Comparison of ENCODE assay signal across 8 cellular contexts in the genomic region with DNA sequence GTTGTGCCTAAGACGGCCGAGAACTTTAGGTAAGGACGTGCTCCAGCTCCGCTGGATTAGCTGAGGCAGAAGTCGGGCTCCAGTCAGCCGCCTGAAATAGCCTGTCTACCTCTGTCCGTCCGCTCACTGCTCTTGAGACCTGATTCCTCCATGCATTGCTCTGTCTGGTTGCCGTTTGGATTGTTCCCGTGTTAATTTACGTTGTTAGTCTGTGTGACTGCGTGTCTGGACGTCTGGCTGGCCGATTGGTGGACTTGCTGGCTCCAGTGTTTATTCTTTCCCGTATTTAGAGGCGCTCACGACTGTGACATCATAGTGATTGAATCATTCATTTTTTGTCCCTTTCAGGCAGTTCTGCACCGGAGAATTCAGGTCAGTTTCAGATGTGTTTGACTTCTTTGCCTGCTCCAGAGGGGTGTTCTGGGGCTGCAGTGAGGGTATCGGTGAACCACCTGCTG. TPM values are rescaled to one million over a fixed set of nuclear protein-coding genes. Genes with fewer than 3 reads are reported as not detected.
DNase-seq lines count a peak whose midpoint lies in the region; TF ChIP-seq lines count a peak whose summit lies in the region.

No MANE protein-coding gene starts in this region.

- H2BK15ac ChIP-seq in mesenchymal stem cell (ENCODE audit: low read depth, poor library complexity, severe bottlenecking) = no peak overlapping the region

- TF ChIP-seq CTCF in GM06990 (IDR thresholded peaks at IDR 0.05; ENCODE audit: insufficient read depth, low read length, poor library complexity, severe bottlenecking) (no peak), mammary epithelial cell (conservative IDR thresholded peaks at IDR 0.05 in 1 of 2, IDR thresholded peaks at IDR 0.05 in 1 of 2; ENCODE audit: extremely low read depth in 1 of 2, insufficient read depth in 1 of 2, low read depth in 1 of 2, low read length in 2 of 2) (no peak)

- no peak overlapping the region for H4K91ac ChIP-seq in mesenchymal stem cell (ENCODE audit: low read length)

- H2AFZ ChIP-seq in mammary epithelial cell (ENCODE audit: low read depth, low read length) (peak overlapping the region; percentile 90), mesenchymal stem cell (ENCODE audit: low read depth, low read length) (peak overlapping the region; percentile 98)

- H3K4me2 ChIP-seq in mammary epithelial cell (ENCODE audit: insufficient read depth, low read depth, low read length) = peak overlapping the region; percentile 86
- H3K4me2 ChIP-seq in mesenchymal stem cell (ENCODE audit: low read length, poor library complexity, severe bottlenecking) = peak overlapping the region; percentile 69

- H3K4me1 Mint-ChIP-seq in IgD-negative memory B cell = peaks cover 15 to 32% (median 18%) of the 10 kb centered on the region in 3 donors

- H3K9ac ChIP-seq in mammary epithelial cell (ENCODE audit: insufficient read depth, low read length) = peak overlapping the region; percentile 76
- H3K9ac ChIP-seq in mesenchymal stem cell (ENCODE audit: low read length) = peak overlapping the region; percentile 90

- intact Hi-C loops in mammary epithelial cell (cut with micrococcal nuclease) = loop anchor here (1.0 kb wide), 2 partner anchors 22 to 315 kb away; no protein-coding TSS in a partner anchor
- intact Hi-C loops in posterior vena cava (cut with DNase I) = no loop called here

- peak overlapping the region; percentile 81 for H3K4me3 ChIP-seq in GM06990 (replicated peaks; ENCODE audit: low read depth, low read length)
- peak overlapping the region; percentile 47 to 86 (median 73) for H3K4me3 ChIP-seq in mammary epithelial cell (replicated peaks in 1 of 3; ENCODE audit: insufficient read depth in 1 of 3, low read depth in 2 of 3, low read length in 3 of 3)
- peak overlapping the region; percentile 74 to 96 for H3K4me3 ChIP-seq in mesenchymal stem cell (ENCODE audit: insufficient read depth in 1 of 2, low read depth in 1 of 2, low read length in 2 of 2)

- H3K27ac ChIP-seq in mammary epithelial cell (ENCODE audit: insufficient read depth, low read depth, low read length) (peak overlapping the region; percentile 42), mesenchymal stem cell (ENCODE audit: low read length, poor library complexity, severe bottlenecking) (no peak overlapping the region)

- H3K9me3 Mint-ChIP-seq in IgD-negative memory B cell = no peaks in the 10 kb centered on the region

- in situ Hi-C loops in mammary epithelial cell (cut with MboI; ENCODE audit: low sequenced_read_pairs in 2 of 2) = no loop called here

- H3K4me3 Mint-ChIP-seq in IgD-negative memory B cell = peak overlapping the region; percentile 98 to 99 (median 99)

- H2BK5ac ChIP-seq in mesenchymal stem cell (ENCODE audit: low read depth, low read length, poor library complexity, severe bottlenecking) = no peak overlapping the region

- H3K27me3 Mint-ChIP-seq in IgD-negative memory B cell = no peaks in the 10 kb centered on the region

- peaks cover 22% of the 10 kb centered on the region for H3K79me1 ChIP-seq in mesenchymal stem cell (replicated peaks; ENCODE audit: low read length, poor library complexity, severe bottlenecking)

- peak overlapping the region in 1 of 2 experiments; percentile 32 for H3K4ac ChIP-seq in mesenchymal stem cell (ENCODE audit: low read depth in 1 of 2, low read length in 2 of 2)

- peaks cover 2% of the 10 kb centered on the region for H3K36me3 Mint-ChIP-seq in IgD-negative memory B cell

- CTCF ChIA-PET in mammary epithelial cell (lab: Charles Lee; ENCODE audit: low non-redundant PET) = interaction anchor here (0.6 kb wide), 1 partner anchor 516 kb away, joined by 4 read pairs; no protein-coding TSS in a partner anchor

- H3K18ac ChIP-seq in mesenchymal stem cell (ENCODE audit: low read depth in 1 of 2, low read length in 2 of 2) = no peak overlapping the region

- peaks cover 38% of the 10 kb centered on the region for H3K79me2 ChIP-seq in mammary epithelial cell (ENCODE audit: insufficient read depth, low read length)

- dilution Hi-C loops in mammary epithelial cell (cut with HindIII; ENCODE audit: low sequenced_read_pairs) = no loop called here

- no peak overlapping the region for H2BK12ac ChIP-seq in mesenchymal stem cell (ENCODE audit: low read length in 2 of 2)

- H3K36me3 ChIP-seq in GM06990 (ENCODE audit: control insufficient read depth, insufficient read depth, low read length) (peaks cover 3% of the 10 kb centered on the region; the same call in 1 of the 2 replicates), mammary epithelial cell (ENCODE audit: insufficient read depth, low read length) (peaks cover 5% of the 10 kb centered on the region), mesenchymal stem cell (ENCODE audit: control insufficient read depth in 1 of 2, insufficient read depth in 2 of 2, low read depth in 1 of 2, low read length in 2 of 2) (peaks cover 4 to 26% of the 10 kb centered on the region in 2 experiments)

- WGBS in mammary epithelial cell (ENCODE audit: low coverage, missing lambda C conversion rate) = under 1% methylated on average over 19 of the region's 19 CpGs
- 8% methylated on average over 19 of the region's 19 CpGs for WGBS in mesenchymal stem cell

- no TSS peak for BruUV-seq in mammary epithelial cell (replicated peaks; lab: Mats Ljungman, UMichigan)

- H2BK120ac ChIP-seq in mesenchymal stem cell (ENCODE audit: low read depth, low read length) = no peak overlapping the region

- H4K8ac ChIP-seq in mesenchymal stem cell (ENCODE audit: low read length) = peak overlapping the region; percentile 76

- peak overlapping the region; percentile 91 to 95 (median 92) for H3K27ac Mint-ChIP-seq in IgD-negative memory B cell

- no peak overlapping the region for H3K23ac ChIP-seq in mesenchymal stem cell (ENCODE audit: low read length in 2 of 2)

- H3K9me3 ChIP-seq in mammary epithelial cell (replicated peaks; ENCODE audit: insufficient read depth, low read length) (no peaks in the 10 kb centered on the region), mesenchymal stem cell (ENCODE audit: control insufficient read depth, low read length) (no peaks in the 10 kb centered on the region)

- H3K14ac ChIP-seq in mesenchymal stem cell (ENCODE audit: low read length in 2 of 2) = no peak overlapping the region

- DNase-seq in GM06990 (ENCODE audit: extremely low read depth, insufficient read length) = no peak
- no peak for DNase-seq in mammary epithelial cell
- DNase-seq in mesenchymal stem cell = peak; percentile 74
- no peak for DNase-seq in posterior vena cava (ENCODE audit: low spot score)
- DNase-seq in pons (ENCODE audit: low spot score) = no peak
- no peak for DNase-seq in NK-92 treated with Interleukin-12 subunit alpha and Interleukin-12 subunit beta, amount 100 ng/mL, for 24 hours (lab: John Stamatoyannopoulos, UW)
- DNase-seq in putamen (ENCODE audit: low spot score) = no peak

- H3K4me1 ChIP-seq in mammary epithelial cell (ENCODE audit: insufficient read depth, low read length) (peaks cover 19% of the 10 kb centered on the region), mesenchymal stem cell (ENCODE audit: control insufficient read depth, insufficient read depth, low read depth, low read length) (peaks cover 5% of the 10 kb centered on the region)

- no peaks in the 10 kb centered on the region for H4K20me1 ChIP-seq in mammary epithelial cell (ENCODE audit: insufficient read depth, low read length)

- H3K27me3 ChIP-seq in GM06990 (replicated peaks; ENCODE audit: control insufficient read depth, insufficient read depth, low read length) = no peaks in the 10 kb centered on the region
- no peaks in the 10 kb centered on the region for H3K27me3 ChIP-seq in mammary epithelial cell (ENCODE audit: insufficient read depth, low read length)
- H3K27me3 ChIP-seq in mesenchymal stem cell (ENCODE audit: control insufficient read depth in 1 of 2, insufficient read depth in 1 of 2, low read length in 2 of 2) = peaks cover 0 to under 1% of the 10 kb centered on the region in 2 experiments

- H2AK5ac ChIP-seq in mesenchymal stem cell (ENCODE audit: low read length, severe bottlenecking) = no peak overlapping the region

RNA-seq across cellular contexts. Expression of gene PPIH, which starts 0.7 kb away (rescaled TPM):
- polyA plus RNA-seq in IgD-negative memory B cell (64.6 TPM), mammary epithelial cell (55.0 TPM)
- total RNA-seq in mammary epithelial cell (10 to 100 TPM; 17.5 to 45.1 TPM), posterior vena cava (10 to 100 TPM; 13.2 to 21.7 TPM)
- 13.2 TPM for polyA minus RNA-seq in mammary epithelial cell
- 27.1 TPM for polyA plus RNA-seq in mesenchymal stem cell (2013, experiment 1 of 2)
- polyA plus RNA-seq in mesenchymal stem cell (2013, experiment 2 of 2) = 27.8 TPM

RNA-seq across cellular contexts. Expression of gene YBX1, which starts 23.3 kb away (rescaled TPM):
- polyA plus RNA-seq in IgD-negative memory B cell (116 TPM), mammary epithelial cell (1,097 TPM)
- total RNA-seq in mammary epithelial cell (100 to 1,000 TPM; 442 to 862 TPM), posterior vena cava (100 to 1,000 TPM; 596 to 706 TPM)
- polyA minus RNA-seq in mammary epithelial cell = 959 TPM
- polyA plus RNA-seq in mesenchymal stem cell (2013, experiment 1 of 2) = 1,020 TPM
- 1,034 TPM for polyA plus RNA-seq in mesenchymal stem cell (2013, experiment 2 of 2)
